Comparison of ENCODE assay signal across 8 cellular contexts in genomic region chr10:50470345-50470744, GRCh38.
DNase-seq lines count a peak whose midpoint lies in the region; ATAC-seq and TF ChIP-seq lines count a peak whose summit lies in the region.

No MANE protein-coding gene starts in this region.

- no peaks in the 10 kb centered on the region for H3K36me3 ChIP-seq in Karpas-422 (ENCODE audit: insufficient read depth, low read length)

- no peak overlapping the region for H3K27ac ChIP-seq in Karpas-422 (ENCODE audit: low read length)

- H3K9me3 Mint-ChIP-seq in HFFc6 (no peaks in the 10 kb centered on the region), natural killer cell (no peaks in the 10 kb centered on the region)

- ATAC-seq in GM18858 (IDR thresholded peaks at IDR 0.05; ENCODE audit: unreplicated experiment) (peak; percentile 42), natural killer cell (peak in 2 of 3 donors; percentile 49), sciatic nerve (no peak)

- H3K9me2 ChIP-seq in Karpas-422 (replicated peaks; ENCODE audit: insufficient read depth, low read length), result no peaks in the 10 kb centered on the region

- H3K36me3 Mint-ChIP-seq in HFFc6 (ENCODE audit: low read depth), result no peaks in the 10 kb centered on the region
- no peaks in the 10 kb centered on the region for H3K36me3 Mint-ChIP-seq in natural killer cell

- H3K27ac Mint-ChIP-seq in HFFc6, result peak overlapping the region; percentile 52; the same call in 1 of the 2 replicates
- peak overlapping the region; percentile 32 to 35 for H3K27ac Mint-ChIP-seq in natural killer cell

- H3K4me3 Mint-ChIP-seq in HFFc6 (peak overlapping the region; percentile 61), natural killer cell (no peak overlapping the region)

- H3K27me3 ChIP-seq in Karpas-422 (ENCODE audit: low read length), result no peaks in the 10 kb centered on the region

- no peak overlapping the region for H3K9ac ChIP-seq in Karpas-422 (ENCODE audit: low read length)

- H2AFZ ChIP-seq in Karpas-422 (ENCODE audit: low read length), result no peak overlapping the region

- peaks cover 37% of the 10 kb centered on the region for H3K4me1 Mint-ChIP-seq in HFFc6 (ENCODE audit: low read depth)
- H3K4me1 Mint-ChIP-seq in natural killer cell, result peaks cover 30 to 49% of the 10 kb centered on the region in 2 donors

- H3K4me3 ChIP-seq in Karpas-422 (ENCODE audit: low read length), result no peak overlapping the region

- H3K4me2 ChIP-seq in Karpas-422 (ENCODE audit: low read depth, low read length, poor library complexity, severe bottlenecking), result no peak overlapping the region

- H3K9me3 ChIP-seq in Karpas-422 (ENCODE audit: low read length), result no peaks in the 10 kb centered on the region

- intact Hi-C loops in natural killer cell (cut with micrococcal nuclease) (no loop called here), sciatic nerve (cut with DNase I) (no loop called here)

- TF ChIP-seq CTCF in HFFc6 (IDR thresholded peaks at IDR 0.05) (no peak), natural killer cell (IDR thresholded peaks at IDR 0.05) (no peak)

- H3K4me1 ChIP-seq in Karpas-422 (ENCODE audit: low read length), result no peaks in the 10 kb centered on the region

- DNase-seq in HFFc6 (no peak), OCI-M1 (lab: John Stamatoyannopoulos, UW) (peak; percentile 42), natural killer cell (no peak), Karpas-422 (no peak), NCI-H187 (lab: John Stamatoyannopoulos, UW) (no peak), A172 (ENCODE audit: low spot score) (no peak), sciatic nerve (ENCODE audit: low spot score) (no peak)

- H4K20me1 ChIP-seq in Karpas-422 (ENCODE audit: insufficient read depth, low read depth, low read length), result no peaks in the 10 kb centered on the region; the same call in 1 of the 2 replicates

- H3K79me2 ChIP-seq in Karpas-422 (ENCODE audit: low read length), result no peaks in the 10 kb centered on the region

- H3K27me3 Mint-ChIP-seq in HFFc6 (ENCODE audit: insufficient read depth), result no peaks in the 10 kb centered on the region; the same call in 1 of the 2 replicates
- H3K27me3 Mint-ChIP-seq in natural killer cell (ENCODE audit: low read depth in 2 of 2), result no peaks in the 10 kb centered on the region
